Comparison of ENCODE assay signal across 2 cellular contexts in the genomic region with DNA sequence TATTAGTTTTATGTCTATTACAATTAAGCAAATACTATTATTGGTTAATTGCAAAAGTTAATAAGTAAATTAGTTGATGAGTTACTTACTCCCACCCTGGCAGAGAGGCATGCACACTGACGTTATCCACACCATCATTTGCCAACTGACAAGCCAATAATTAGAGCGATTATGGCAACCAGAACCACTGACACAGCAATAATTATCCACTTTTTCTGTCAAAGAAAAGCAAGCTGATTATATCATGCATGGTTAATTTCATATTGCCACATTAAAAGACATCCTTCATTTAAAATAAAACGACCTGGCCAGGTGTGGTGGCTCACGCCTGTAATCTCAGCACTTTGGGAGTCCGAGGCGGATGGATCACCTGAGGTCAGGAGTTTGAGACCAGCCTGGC.
TF ChIP-seq lines count a peak whose summit lies in the region.

No MANE protein-coding gene starts in this region.

TF ChIP-seq in A549, 52 proteins besides CTCF, POLR2A, EP300 and RAD21:
- TF ChIP-seq NPAS2 (CRISPR knock-in tag; IDR thresholded peaks at IDR 0.05; ENCODE audit: borderline replicate concordance) (no peak), MAFK (IDR thresholded peaks at IDR 0.05; ENCODE audit: partially characterized antibody) (peak; percentile 58)
TF ChIP-seq in A549: peak in this region for 1.

TF ChIP-seq in HepG2, 621 proteins besides CTCF, POLR2A, EP300 and RAD21:
- peak in 1 of 2 experiments; percentile 53; a peak in 2 of 4 replicates for TF ChIP-seq MAFK (conservative IDR thresholded peaks at IDR 0.05 in 1 of 2, IDR thresholded peaks at IDR 0.05 in 1 of 2; ENCODE audit: low read length in 2 of 2)
- TF ChIP-seq, protein P1, sequence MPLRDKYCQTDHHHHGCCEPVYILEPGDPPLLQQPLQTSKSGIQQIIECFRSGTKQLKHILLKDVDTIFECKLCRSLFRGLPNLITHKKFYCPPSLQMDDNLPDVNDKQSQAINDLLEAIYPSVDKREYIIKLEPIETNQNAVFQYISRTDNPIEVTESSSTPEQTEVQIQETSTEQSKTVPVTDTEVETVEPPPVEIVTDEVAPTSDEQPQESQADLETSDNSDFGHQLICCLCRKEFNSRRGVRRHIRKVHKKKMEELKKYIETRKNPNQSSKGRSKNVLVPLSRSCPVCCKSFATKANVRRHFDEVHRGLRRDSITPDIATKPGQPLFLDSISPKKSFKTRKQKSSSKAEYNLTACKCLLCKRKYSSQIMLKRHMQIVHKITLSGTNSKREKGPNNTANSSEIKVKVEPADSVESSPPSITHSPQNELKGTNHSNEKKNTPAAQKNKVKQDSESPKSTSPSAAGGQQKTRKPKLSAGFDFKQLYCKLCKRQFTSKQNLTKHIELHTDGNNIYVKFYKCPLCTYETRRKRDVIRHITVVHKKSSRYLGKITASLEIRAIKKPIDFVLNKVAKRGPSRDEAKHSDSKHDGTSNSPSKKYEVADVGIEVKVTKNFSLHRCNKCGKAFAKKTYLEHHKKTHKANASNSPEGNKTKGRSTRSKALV (CRISPR knock-in tag; IDR thresholded peaks at IDR 0.05) = no peak
